In genomic region chr22:42844756-42845155, GRCh38 we compare ENCODE assay signal across 13 cellular contexts. TPM values are rescaled to one million over a fixed set of nuclear protein-coding genes. Genes with fewer than 3 reads are reported as not detected.
DNase-seq lines count a peak whose midpoint lies in the region; ATAC-seq, FAIRE-seq and TF ChIP-seq lines count a peak whose summit lies in the region.
"Had no signal": no experiment of that assay in that cellular context is flagged by ENCODE, and none has a peak within 500 bp of the region (broad histone marks: within the 10 kb centered on the region; RNA-seq: fewer than 3 reads in every experiment).

No MANE protein-coding gene starts in this region.

- in situ Hi-C loops in transverse colon (cut with MboI; ENCODE audit: low pct_ligation_motif_present in 1 of 4, low pct_unique_long_range_greater_than_20kb in 1 of 4, low sequenced_read_pairs in 3 of 4): no loop called here

- no peak overlapping the region for H3K27ac Mint-ChIP-seq in activated naive CD4-positive, alpha-beta T cell treated with anti-CD3 and anti-CD28 coated beads, Interleukin-2, amount 50 U/mL, for 24 hours
- H3K27ac Mint-ChIP-seq in activated T-helper 17 cell treated with anti-CD3 and anti-CD28 coated beads, Interleukin-2, amount 50 U/mL, for 72 hours: peak overlapping the region; percentile 65
- H3K27ac Mint-ChIP-seq: activated naive CD4-positive, alpha-beta T cell treated with anti-CD3 and anti-CD28 coated beads for 36 hours had no signal

- intact Hi-C loops in transverse colon (cut with DNase I; ENCODE audit: low total_unique reads): no loop called here

- no peaks in the 10 kb centered on the region for H3K27me3 Mint-ChIP-seq in activated naive CD4-positive, alpha-beta T cell treated with anti-CD3 and anti-CD28 coated beads, Interleukin-2, amount 50 U/mL, for 24 hours
- no peaks in the 10 kb centered on the region for H3K27me3 Mint-ChIP-seq in activated T-helper 17 cell treated with anti-CD3 and anti-CD28 coated beads, Interleukin-2, amount 50 U/mL, for 72 hours

- TF ChIP-seq EP300 in transverse colon (IDR thresholded peaks at IDR 0.05; ENCODE audit: low read depth): no peak

- peaks cover 37% of the 10 kb centered on the region for H3K4me1 Mint-ChIP-seq in activated naive CD4-positive, alpha-beta T cell treated with anti-CD3 and anti-CD28 coated beads, Interleukin-2, amount 50 U/mL, for 24 hours
- peaks cover 9% of the 10 kb centered on the region for H3K4me1 Mint-ChIP-seq in activated T-helper 17 cell treated with anti-CD3 and anti-CD28 coated beads, Interleukin-2, amount 50 U/mL, for 72 hours

- H3K27me3 ChIP-seq in transverse colon: no peaks in the 10 kb centered on the region

- FAIRE-seq in urothelium cell line (lab: Jason Lieb, UNC): no peak

- peak overlapping the region; percentile 16 for H3K4me3 Mint-ChIP-seq in activated naive CD4-positive, alpha-beta T cell treated with anti-CD3 and anti-CD28 coated beads, Interleukin-2, amount 50 U/mL, for 24 hours
- no peak overlapping the region for H3K4me3 Mint-ChIP-seq in activated T-helper 17 cell treated with anti-CD3 and anti-CD28 coated beads, Interleukin-2, amount 50 U/mL, for 72 hours
- H3K4me3 Mint-ChIP-seq: activated naive CD4-positive, alpha-beta T cell treated with anti-CD3 and anti-CD28 coated beads for 36 hours; natural killer cell had no signal

- no peaks in the 10 kb centered on the region for H3K9me3 ChIP-seq in transverse colon
- H3K9me3 ChIP-seq: thoracic aorta had no signal

- H3K36me3 Mint-ChIP-seq in activated naive CD4-positive, alpha-beta T cell treated with anti-CD3 and anti-CD28 coated beads, Interleukin-2, amount 50 U/mL, for 24 hours: peaks cover 24% of the 10 kb centered on the region
- peaks cover 73% of the 10 kb centered on the region for H3K36me3 Mint-ChIP-seq in activated T-helper 17 cell treated with anti-CD3 and anti-CD28 coated beads, Interleukin-2, amount 50 U/mL, for 72 hours (ENCODE audit: low read depth)
- H3K36me3 Mint-ChIP-seq: natural killer cell had no signal

- H3K4me1 ChIP-seq in transverse colon: peaks cover 6 to 36% (median 15%) of the 10 kb centered on the region in 4 donors

- no peak for TF ChIP-seq POLR2A in transverse colon (IDR thresholded peaks at IDR 0.05)

- peaks cover 0 to 22% (median 0%) of the 10 kb centered on the region in 4 donors for H3K36me3 ChIP-seq in transverse colon

- H3K27ac ChIP-seq in transverse colon: peak overlapping the region; percentile 31 to 63 (median 50)
- H3K27ac ChIP-seq: thoracic aorta had no signal

- WGBS in transverse colon (ENCODE audit: low coverage in 1 of 2), 2 donors: 34 to 42% methylated on average over 3 to 4 of the region's 4 CpGs

- DNase-seq in activated naive CD4-positive, alpha-beta T cell treated with Interleukin-2 at 50 U/mL for 16 hours: no peak
- peak; percentile 83 to 87 for DNase-seq in foreskin fibroblast
- no peak for DNase-seq in transverse colon
- no peak for DNase-seq in urothelium cell line (ENCODE audit: low spot score)
- DNase-seq in activated CD4-positive, alpha-beta T cell treated with anti-CD3 and anti-CD28 coated beads for 48 hours: no peak
- DNase-seq in hippocampal formation (lab: John Stamatoyannopoulos, UW): no peak
- DNase-seq: 8988T; activated naive CD4-positive, alpha-beta T cell treated with anti-CD3 and anti-CD28 coated beads for 36 hours; natural killer cell; NCI-H1105 treated with DMSO at 0.1 percent for 48 hours had no signal

- no peaks in the 10 kb centered on the region for H3K9me3 Mint-ChIP-seq in activated naive CD4-positive, alpha-beta T cell treated with anti-CD3 and anti-CD28 coated beads, Interleukin-2, amount 50 U/mL, for 24 hours
- no peaks in the 10 kb centered on the region for H3K9me3 Mint-ChIP-seq in activated T-helper 17 cell treated with anti-CD3 and anti-CD28 coated beads, Interleukin-2, amount 50 U/mL, for 72 hours
- H3K9me3 Mint-ChIP-seq: activated naive CD4-positive, alpha-beta T cell treated with anti-CD3 and anti-CD28 coated beads for 36 hours; natural killer cell had no signal

- TF ChIP-seq CTCF in foreskin fibroblast (IDR thresholded peaks at IDR 0.05; ENCODE audit: low read depth, low read length) (no peak), transverse colon (IDR thresholded peaks at IDR 0.05) (no peak)

- H3K4me3 ChIP-seq in foreskin fibroblast (ENCODE audit: low read depth in 1 of 2, low read length in 2 of 2) (no peak overlapping the region), transverse colon (no peak overlapping the region)
- H3K4me3 ChIP-seq: thoracic aorta had no signal

- no peak for ATAC-seq in activated T-helper 17 cell treated with anti-CD3 and anti-CD28 coated beads, Interleukin-2, amount 50 U/mL, for 72 hours (replicated peaks)
- ATAC-seq: natural killer cell had no signal

RNA-seq across cellular contexts. Expression of gene ARFGAP3, which starts 12.3 kb away (rescaled TPM):
- total RNA-seq in activated T-helper 17 cell treated with anti-CD3 and anti-CD28 coated beads, Interleukin-2, amount 50 U/mL, for 72 hours: 10 to 100 TPM; 32.0 to 32.8 TPM
- total RNA-seq in transverse colon: 10 to 100 TPM; 24.3 to 43.5 (median 33.3) TPM

Comparison
In these comparisons a context has a peak if more than half of its experiments do, and no peak if none do; other contexts are left out.
1. DNase-seq: peak in foreskin fibroblast (2 of 2); none in activated naive CD4-positive, alpha-beta T cell treated with Interleukin-2 at 50 U/mL for 16 hours (single experiment), transverse colon (single experiment), urothelium cell line (single experiment), activated CD4-positive, alpha-beta T cell treated with anti-CD3 and anti-CD28 coated beads for 48 hours (single experiment) and hippocampal formation (0 of 2).